8 cellular contexts compared by ENCODE assay signal in genomic region chr15:57706405-57707209, GRCh38. TPM values are rescaled to one million over a fixed set of nuclear protein-coding genes. Genes with fewer than 3 reads are reported as not detected.
DNase-seq lines count a peak whose midpoint lies in the region; ATAC-seq lines count a peak whose summit lies in the region.

POLR2M (plus strand) TSS chr15:57706714; CDS start chr15:57706843, 129 bp downstream.

- H3K36me3 Mint-ChIP-seq in activated CD4-positive, alpha-beta T cell treated with anti-CD3 and anti-CD28 coated beads for 36 hours (ENCODE audit: low read depth), result peaks cover 37% of the 10 kb centered on the region

- POLR2A ChIA-PET in activated CD4-positive, alpha-beta T cell treated with anti-CD3 and anti-CD28 coated beads for 36 hours (lab: Charles Lee), result interaction anchor here (0.6 to 1.4 kb wide), 5 partner anchors 10 to 1364 kb away, joined by 3 to 8 read pairs (median 4); no protein-coding TSS in a partner anchor

- H3K4me1 Mint-ChIP-seq in activated CD4-positive, alpha-beta T cell treated with anti-CD3 and anti-CD28 coated beads for 36 hours, result peaks cover 70% of the 10 kb centered on the region

- ATAC-seq in HG03442 (IDR thresholded peaks at IDR 0.05; ENCODE audit: unreplicated experiment), result peak; percentile 92
- peak; percentile 94 for ATAC-seq in activated CD4-positive, alpha-beta T cell treated with anti-CD3 and anti-CD28 coated beads for 36 hours

- H3K27me3 Mint-ChIP-seq in activated CD4-positive, alpha-beta T cell treated with anti-CD3 and anti-CD28 coated beads for 36 hours, result no peaks in the 10 kb centered on the region

- CTCF ChIA-PET in activated CD4-positive, alpha-beta T cell treated with anti-CD3 and anti-CD28 coated beads for 36 hours (lab: Charles Lee), result interaction anchor here (0.5 to 2.5 kb wide), 9 partner anchors 13 to 981 kb away, joined by 3 to 9 read pairs (median 4); no protein-coding TSS in a partner anchor

- peak within 1 kb of the TSS; percentile 87 for H3K27ac ChIP-seq in cingulate gyrus (ENCODE audit: low read depth, low read length)

- intact Hi-C loops in activated CD4-positive, alpha-beta T cell treated with anti-CD3 and anti-CD28 coated beads for 36 hours (cut with DNase I, micrococcal nuclease), result loop anchor here (1.0 to 10.0 kb wide), 8 partner anchors 118 to 1948 kb away; partner anchors contain the start of genes GTF2A2 (in 1 of the 2), MINDY2 (in 1 of the 2), RNF111 (in 1 of the 2) and SLTM (in 1 of the 2)

- H3K4me3 Mint-ChIP-seq in activated CD4-positive, alpha-beta T cell treated with anti-CD3 and anti-CD28 coated beads for 36 hours, result peak within 1 kb of the TSS; percentile 90

- H3K9me3 Mint-ChIP-seq in activated CD4-positive, alpha-beta T cell treated with anti-CD3 and anti-CD28 coated beads for 36 hours (ENCODE audit: low read depth), result no peaks in the 10 kb centered on the region

- peak within 1 kb of the TSS; percentile 95 for H3K27ac Mint-ChIP-seq in activated CD4-positive, alpha-beta T cell treated with anti-CD3 and anti-CD28 coated beads for 36 hours

- DNase-seq in Ammon's horn (ENCODE audit: low spot score) (peak; percentile 97), GM19238 (ENCODE audit: insufficient read length, low spot score) (peak; percentile 66), NCI-H524 (lab: John Stamatoyannopoulos, UW) (peak; percentile 97), kidney glomerular epithelial cell (lab: John Stamatoyannopoulos, UW) (peak; percentile 95)
- peak; percentile 96 for DNase-seq in activated CD4-positive, alpha-beta T cell treated with anti-CD3 and anti-CD28 coated beads for 36 hours
- peak; percentile 61 to 68 for DNase-seq in stimulated activated CD4-positive, alpha-beta T cell treated with anti-CD3 and anti-CD28 coated beads, Interleukin-1b, Interleukin-23, amount 100 ng/mL, for 1 hour (ENCODE audit: low read depth in 2 of 2)

RNA-seq across cellular contexts. Expression of gene POLR2M, which starts in this region (rescaled TPM):
- total RNA-seq in activated CD4-positive, alpha-beta T cell treated with anti-CD3 and anti-CD28 coated beads for 36 hours, result 10 to 100 TPM; 76.1 to 87.2 TPM

Comparison
In these comparisons a context has a peak if more than half of its experiments do, and no peak if none do; other contexts are left out.
1. Peak in every context shown above with its lines: DNase-seq, ATAC-seq and H3K27ac ChIP-seq.